ENCODE assay signal across 13 cellular contexts in genomic region chr12:92446082-92446460, GRCh38.
DNase-seq lines count a peak whose midpoint lies in the region; ATAC-seq and TF ChIP-seq lines count a peak whose summit lies in the region.
"Had no signal": no experiment of that assay in that cellular context is flagged by ENCODE, and none has a peak within 500 bp of the region (broad histone marks: within the 10 kb centered on the region; RNA-seq: fewer than 3 reads in every experiment).

No MANE protein-coding gene starts in this region.

- intact Hi-C loops in CD4-positive, alpha-beta memory T cell (cut with micrococcal nuclease): no loop called here

- H3K36me3 Mint-ChIP-seq in CD4-positive, alpha-beta memory T cell: no peaks in the 10 kb centered on the region

- DNase-seq in epithelial cell of esophagus (ENCODE audit: low read depth) (peak; percentile 83), suprapubic skin (ENCODE audit: low spot score in 2 of 2) (no peak)
- DNase-seq in CD4-positive, alpha-beta memory T cell: no peak
- DNase-seq: activated CD8-positive, alpha-beta T cell treated with anti-CD3 and anti-CD28 coated beads for 36 hours; activated naive CD4-positive, alpha-beta T cell treated with anti-CD3 and anti-CD28 coated beads, Interleukin-2, amount 10 ng/mL, durations not matched to agents 7 days and 5 days; COR-L47; tibial artery had no signal

- H3K27ac Mint-ChIP-seq in CD4-positive, alpha-beta memory T cell: no peak overlapping the region
- H3K27ac Mint-ChIP-seq: activated CD8-positive, alpha-beta T cell treated with anti-CD3 and anti-CD28 coated beads for 36 hours; activated naive CD4-positive, alpha-beta T cell treated with anti-CD3 and anti-CD28 coated beads, Interleukin-2, amount 10 ng/mL, durations not matched to agents 7 days and 5 days; T-helper 2 cell treated with Interferon-gamma antibody and Interleukin-4, amounts not matched to agents 5 μg/mL and 100 μg/mL, for 36 hours had no signal

- CTCF ChIA-PET in CD4-positive, alpha-beta memory T cell (lab: Charles Lee; ENCODE audit: partially characterized antibody): interaction anchor here (1.1 kb wide), 1 partner anchor 633 kb away, joined by 4 read pairs; no protein-coding TSS in a partner anchor

- TF ChIP-seq POLR2A in suprapubic skin (IDR thresholded peaks at IDR 0.05): no peak

- POLR2A ChIA-PET in CD4-positive, alpha-beta memory T cell (lab: Charles Lee; ENCODE audit: partially characterized antibody): interaction anchor here (0.8 to 1.2 kb wide), 2 partner anchors 300 to 302 kb away, joined by 3 read pairs; partner anchors contain the start of gene BTG1

- peaks cover 0 to 11% (median 6%) of the 10 kb centered on the region in 8 donors for H3K9me3 Mint-ChIP-seq in CD4-positive, alpha-beta memory T cell

- TF ChIP-seq EP300 in suprapubic skin (IDR thresholded peaks at IDR 0.05): no peak

- H3K36me3 ChIP-seq in suprapubic skin: no peaks in the 10 kb centered on the region
- no peaks in the 10 kb centered on the region for H3K36me3 ChIP-seq in CD4-positive, alpha-beta memory T cell (ENCODE audit: insufficient read depth, low read length)
- H3K36me3 ChIP-seq: esophagus muscularis mucosa, tibial artery had no signal

- peaks cover 0 to 3% of the 10 kb centered on the region in 2 donors for H3K27me3 Mint-ChIP-seq in CD4-positive, alpha-beta memory T cell
- H3K27me3 Mint-ChIP-seq: activated CD8-positive, alpha-beta T cell treated with anti-CD3 and anti-CD28 coated beads for 36 hours; activated naive CD4-positive, alpha-beta T cell treated with anti-CD3 and anti-CD28 coated beads, Interleukin-2, amount 10 ng/mL, durations not matched to agents 7 days and 5 days had no signal

- H3K4me3 ChIP-seq in epithelial cell of esophagus (ENCODE audit: low read length) (no peak overlapping the region), suprapubic skin (no peak overlapping the region)
- H3K4me3 ChIP-seq in CD4-positive, alpha-beta memory T cell (ENCODE audit: low read length in 2 of 2): no peak overlapping the region
- H3K4me3 ChIP-seq: esophagus muscularis mucosa, tibial artery had no signal

- peaks cover 30% of the 10 kb centered on the region for H3K4me1 ChIP-seq in suprapubic skin
- H3K4me1 ChIP-seq in CD4-positive, alpha-beta memory T cell (ENCODE audit: insufficient read depth, low read length): no peaks in the 10 kb centered on the region

- no peaks in the 10 kb centered on the region for H3K9me3 ChIP-seq in suprapubic skin
- H3K9me3 ChIP-seq in CD4-positive, alpha-beta memory T cell (ENCODE audit: control insufficient read depth in 1 of 2, low read length in 2 of 2): no peaks in the 10 kb centered on the region
- H3K9me3 ChIP-seq: esophagus muscularis mucosa, tibial artery had no signal

- ATAC-seq in GM19328 (IDR thresholded peaks at IDR 0.05; ENCODE audit: unreplicated experiment) (peak; percentile 3), HG03196 (IDR thresholded peaks at IDR 0.05; ENCODE audit: unreplicated experiment) (peak; percentile 0), GM21576 (IDR thresholded peaks at IDR 0.05; ENCODE audit: unreplicated experiment) (no peak), GM21367 (IDR thresholded peaks at IDR 0.05; ENCODE audit: unreplicated experiment) (no peak)
- ATAC-seq: activated CD8-positive, alpha-beta T cell treated with anti-CD3 and anti-CD28 coated beads for 36 hours had no signal

- TF ChIP-seq CTCF in epithelial cell of esophagus (IDR thresholded peaks at IDR 0.05; ENCODE audit: insufficient read depth, low read depth, low read length, missing control alignments): no peak
- TF ChIP-seq CTCF in suprapubic skin (IDR thresholded peaks at IDR 0.05): no peak

- peak overlapping the region; percentile 55 for H3K27ac ChIP-seq in suprapubic skin
- no peak overlapping the region for H3K27ac ChIP-seq in CD4-positive, alpha-beta memory T cell (ENCODE audit: low read depth, low read length)
- H3K27ac ChIP-seq: tibial artery had no signal

- H3K27me3 ChIP-seq in suprapubic skin: no peaks in the 10 kb centered on the region
- no peaks in the 10 kb centered on the region for H3K27me3 ChIP-seq in CD4-positive, alpha-beta memory T cell (ENCODE audit: insufficient read depth, low read length)
- H3K27me3 ChIP-seq: esophagus muscularis mucosa, tibial artery had no signal

- peaks cover 7 to 18% (median 9%) of the 10 kb centered on the region in 4 donors for H3K4me1 Mint-ChIP-seq in CD4-positive, alpha-beta memory T cell

- H3K4me3 Mint-ChIP-seq in CD4-positive, alpha-beta memory T cell: peak overlapping the region in 1 of 8 donors; percentile 5
- H3K4me3 Mint-ChIP-seq: activated CD8-positive, alpha-beta T cell treated with anti-CD3 and anti-CD28 coated beads for 36 hours; activated naive CD4-positive, alpha-beta T cell treated with anti-CD3 and anti-CD28 coated beads, Interleukin-2, amount 10 ng/mL, durations not matched to agents 7 days and 5 days; T-helper 2 cell treated with Interferon-gamma antibody and Interleukin-4, amounts not matched to agents 5 μg/mL and 100 μg/mL, for 36 hours had no signal

- 56% methylated on average over 1 of the region's 1 CpG for WGBS in suprapubic skin

Comparison
In these comparisons a context has a peak if more than half of its experiments do, and no peak if none do; other contexts are left out.
1. ATAC-seq: peak in GM19328 (single experiment) and HG03196 (single experiment); none in GM21576 (single experiment) and GM21367 (single experiment).